In genomic region chr7:148712610-148713330, GRCh38 we compare ENCODE assay signal across 11 cellular contexts. TPM values are rescaled to one million over a fixed set of nuclear protein-coding genes. Genes with fewer than 3 reads are reported as not detected.
DNase-seq lines count a peak whose midpoint lies in the region; ATAC-seq, FAIRE-seq and TF ChIP-seq lines count a peak whose summit lies in the region.
"Had no signal": no experiment of that assay in that cellular context is flagged by ENCODE, and none has a peak within 500 bp of the region (broad histone marks: within the 10 kb centered on the region; RNA-seq: fewer than 3 reads in every experiment).

No MANE protein-coding gene starts in this region.

- peaks cover 26% of the 10 kb centered on the region for H3K4me1 ChIP-seq in GM12878 (ENCODE audit: control insufficient read depth, insufficient read depth, low read length)
- H3K4me1 ChIP-seq in prostate gland (replicated peaks) = no peaks in the 10 kb centered on the region

- intact Hi-C loops in CD4-positive, alpha-beta T cell (cut with DNase I, micrococcal nuclease) = no loop called here
- intact Hi-C loops in GM12878 (cut with micrococcal nuclease; ENCODE audit: unreplicated experiment) = no loop called here
- intact Hi-C loops in prostate gland (cut with DNase I) = no loop called here

- H3K36me3 ChIP-seq in GM12878 (ENCODE audit: control insufficient read depth in 2 of 2, insufficient read depth in 2 of 2, low read length in 1 of 2) = peaks cover 0 to 13% of the 10 kb centered on the region in 2 experiments; a peak in 1 of 4 replicates
- no peaks in the 10 kb centered on the region for H3K36me3 ChIP-seq in prostate gland

- TF ChIP-seq EP300 in GM12878 (IDR thresholded peaks at IDR 0.05; ENCODE audit: borderline replicate concordance in 1 of 2, control insufficient read depth in 1 of 2, low read depth in 2 of 2, low read length in 2 of 2) = no peak

- CTCF ChIA-PET in CD4-positive, alpha-beta T cell (lab: Charles Lee) = no interaction called here
- CTCF ChIA-PET in GM12878 (lab: Yijun Ruan, JAX) = interaction anchor here (1.5 to 2.7 kb wide), 5 partner anchors 9 to 254 kb away, joined by 4 to 11 read pairs (median 6); no protein-coding TSS in a partner anchor

- H2AFZ ChIP-seq in GM12878 (ENCODE audit: control insufficient read depth, low read depth, low read length) = no peak overlapping the region

- RAD21 ChIA-PET in GM12878 (lab: Charles Lee; ENCODE audit: unreplicated experiment) = interaction anchor here (0.8 to 1.2 kb wide), 3 partner anchors 8 to 227 kb away, joined by 3 to 5 read pairs (median 3); no protein-coding TSS in a partner anchor

- H3K9ac ChIP-seq in GM12878 (ENCODE audit: control insufficient read depth, insufficient read depth, low read length) = no peak overlapping the region

- peaks cover 13% of the 10 kb centered on the region for H4K20me1 ChIP-seq in GM12878 (ENCODE audit: control insufficient read depth, insufficient read depth)

- no peaks in the 10 kb centered on the region for H3K27me3 ChIP-seq in CD4-positive, alpha-beta T cell (ENCODE audit: control insufficient read depth, insufficient read depth, low read length)
- H3K27me3 ChIP-seq in GM12878 (replicated peaks in 1 of 2; ENCODE audit: control insufficient read depth in 2 of 2, insufficient read depth in 2 of 2, low read length in 1 of 2) (no peaks in the 10 kb centered on the region), prostate gland (replicated peaks; ENCODE audit: insufficient read depth) (no peaks in the 10 kb centered on the region)

- TF ChIP-seq CTCF in CD4-positive, alpha-beta T cell (IDR thresholded peaks at IDR 0.05) = no peak
- no peak for TF ChIP-seq CTCF in GM12878 (IDR thresholded peaks at IDR 0.05 in 2 of 3, conservative IDR thresholded peaks at IDR 0.05 in 1 of 3; ENCODE audit: control insufficient read depth in 2 of 3, extremely low read depth in 1 of 3, insufficient read depth in 1 of 3, low read depth in 3 of 3, low read length in 3 of 3)
- no peak for TF ChIP-seq CTCF in prostate gland (IDR thresholded peaks at IDR 0.05)

- H3K4me1 Mint-ChIP-seq in CD4-positive, alpha-beta T cell (ENCODE audit: low read depth) = peaks cover 94% of the 10 kb centered on the region

- TF ChIP-seq POLR2A in GM12878 (IDR thresholded peaks at IDR 0.05; ENCODE audit: low read depth, low read length) (no peak), prostate gland (IDR thresholded peaks at IDR 0.05) (no peak)

- peak overlapping the region; percentile 44 for H3K4me2 ChIP-seq in GM12878 (ENCODE audit: control insufficient read depth, insufficient read depth)

- WGBS in GM12878 (ENCODE audit: insufficient coverage, insufficient replicate concordance, low lambda C conversion rate, missing lambda C conversion rate) = 74% methylated on average over 6 of the region's 6 CpGs
- WGBS in prostate gland = 68% methylated on average over 6 of the region's 6 CpGs

- FAIRE-seq in GM12878 (lab: Jason Lieb, UNC) = no peak
- no peak for FAIRE-seq in frontal cortex (lab: Jason Lieb, UNC)

- H3K36me3 Mint-ChIP-seq in CD4-positive, alpha-beta T cell (ENCODE audit: low read depth) = peaks cover 37% of the 10 kb centered on the region

- H3K27me3 Mint-ChIP-seq in CD4-positive, alpha-beta T cell = no peaks in the 10 kb centered on the region
- H3K27me3 Mint-ChIP-seq: CD8-positive, alpha-beta memory T cell; naive thymus-derived CD4-positive, alpha-beta T cell had no signal

- POLR2A ChIA-PET in CD4-positive, alpha-beta T cell (lab: Charles Lee) = interaction anchor here (2.7 kb wide), 1 partner anchor 12 kb away, joined by 15 read pairs; no protein-coding TSS in a partner anchor
- POLR2A ChIA-PET in GM12878 (lab: Charles Lee) = interaction anchor here (1.0 to 3.2 kb wide), 4 partner anchors 8 to 170 kb away, joined by 3 to 14 read pairs (median 4); partner anchors contain the start of gene CUL1

- in situ Hi-C loops in GM12878 (cut with MboI) = no loop called here
- in situ Hi-C loops in G401 (cut with HindIII; ENCODE audit: low sequenced_read_pairs) = no loop called here

- no peak overlapping the region for H3K27ac ChIP-seq in CD4-positive, alpha-beta T cell (ENCODE audit: low read depth, low read length)
- H3K27ac ChIP-seq in GM12878 (ENCODE audit: control insufficient read depth, insufficient read depth) = peak overlapping the region; percentile 14; the same call in 1 of the 2 replicates
- no peak overlapping the region for H3K27ac ChIP-seq in substantia nigra (ENCODE audit: low read depth, low read length, poor library complexity, severe bottlenecking)
- no peak overlapping the region for H3K27ac ChIP-seq in prostate gland

- H3K79me2 ChIP-seq in GM12878 (ENCODE audit: control insufficient read depth, insufficient read depth, low read length) = peaks cover 92% of the 10 kb centered on the region

- no peak for ATAC-seq in CD4-positive, alpha-beta T cell (ENCODE audit: poor library complexity)
- ATAC-seq in GM19043 (IDR thresholded peaks at IDR 0.05; ENCODE audit: low read depth, unreplicated experiment) = peak; percentile 33
- peak; percentile 46 for ATAC-seq in HG03064 (IDR thresholded peaks at IDR 0.05; ENCODE audit: low read depth, unreplicated experiment)
- ATAC-seq in GM12878 = peak; percentile 79
- ATAC-seq: naive thymus-derived CD4-positive, alpha-beta T cell had no signal

- SMC1A ChIA-PET in GM12878 (lab: Charles Lee; ENCODE audit: uncharacterized antibody, unreplicated experiment) = interaction anchor here (1.0 to 2.9 kb wide), 11 partner anchors 9 to 144 kb away, joined by 3 to 19 read pairs (median 4); partner anchors contain the start of gene CUL1

- H3K9me3 ChIP-seq in CD4-positive, alpha-beta T cell (ENCODE audit: control insufficient read depth, low read length) = no peaks in the 10 kb centered on the region
- H3K9me3 ChIP-seq in GM12878 (replicated peaks; ENCODE audit: control insufficient read depth, insufficient read depth, low read length) (no peaks in the 10 kb centered on the region; the same call in 2 of the 3 replicates), prostate gland (no peaks in the 10 kb centered on the region)

- H3K27ac Mint-ChIP-seq in CD4-positive, alpha-beta T cell = peak overlapping the region; percentile 25

- H3K4me3 Mint-ChIP-seq in CD4-positive, alpha-beta T cell = no peak overlapping the region

- TF ChIP-seq RAD21 in GM12878 (IDR thresholded peaks at IDR 0.05; ENCODE audit: insufficient read depth, low read depth, low read length) = no peak

- BruUV-seq in GM12878 (replicated peaks; lab: Mats Ljungman, UMichigan) = no TSS peak

- H3K4me3 ChIP-seq in GM12878 (peak overlapping the region; percentile 33; the same call in 1 of the 2 replicates), prostate gland (no peak overlapping the region)

- H3K9me3 Mint-ChIP-seq in CD4-positive, alpha-beta T cell = no peaks in the 10 kb centered on the region
- H3K9me3 Mint-ChIP-seq: CD8-positive, alpha-beta memory T cell had no signal

- DNase-seq in CD4-positive, alpha-beta T cell = no peak
- DNase-seq in GM12878 (ENCODE audit: low read depth, low spot score) (no peak), frontal cortex (ENCODE audit: low spot score in 2 of 2) (no peak), substantia nigra (lab: John Stamatoyannopoulos, UW) (no peak), G401 (ENCODE audit: low spot score) (no peak), prostate gland (ENCODE audit: low spot score) (no peak)
- DNase-seq: activated CD4-positive, alpha-beta T cell treated with anti-CD3 and anti-CD28 coated beads, Interleukin-2, amount 50 U/mL, for 4 hours; CD8-positive, alpha-beta memory T cell; naive thymus-derived CD4-positive, alpha-beta T cell had no signal

TF ChIP-seq in GM12878, 131 proteins besides CTCF, POLR2A, EP300 and RAD21 (continues in another document):
- TF ChIP-seq MLLT1 (IDR thresholded peaks at IDR 0.05) (no peak), NBN (IDR thresholded peaks at IDR 0.05) (no peak), ZNF24 (IDR thresholded peaks at IDR 0.05) (0 out of 2 replicates have a peak, but pooled peaks have one; percentile 19)

RNA-seq across cellular contexts. Expression of gene CUL1, which starts 14.1 kb away (rescaled TPM):
- 10 to 100 TPM; 31.0 to 31.2 TPM for total RNA-seq in CD4-positive, alpha-beta T cell
- 32.7 and 32.8 TPM in 2 replicates for total RNA-seq in GM12878 (2013; cell fraction: nucleolus; rRNA removed)
- total RNA-seq in GM12878 (2014; rRNA removed) (35.0 and 36.9 TPM in 2 replicates), GM12878 (2014; rRNA removed; fragmentation: Illumina TruSeq; extraction: Trizol) (48.0 and 48.9 TPM in 2 replicates), GM12878 (2021) (39.7 and 40.7 TPM in 2 replicates), frontal cortex (62.8 TPM), prostate gland (100 to 1,000 TPM in 1 of 2 donors, 10 to 100 TPM in 1; 39.0 to 105 TPM)
- 23.8 TPM for polyA plus RNA-seq in GM12878 (2011; ENCODE audit: low read depth)
- polyA plus RNA-seq in GM12878 (2011; rRNA removed) (51.4 and 60.4 TPM in 2 replicates), GM12878 (2014; fragmentation: Illumina TruSeq; extraction: Trizol) (50.2 and 55.1 TPM in 2 replicates), GM12878 (2014; fragmentation: Nextera tagmentation; extraction: Ambion mirVana) (10 to 100 TPM; 13.3 to 21.4 TPM), GM12878 (2014; rRNA removed) (38.4 and 42.9 TPM in 2 replicates), GM12878 (2016; fragmentation: Nextera tagmentation; extraction: Ambion mirVana) (10 to 100 TPM; 63.5 to 63.9 TPM)
- polyA plus RNA-seq in GM12878 (2011; cell fraction: cytosol; rRNA removed) = 32.0 and 32.6 TPM in 2 replicates
- polyA plus RNA-seq in GM12878 (2011; cell fraction: nucleus; rRNA removed) = 30.0 and 33.4 TPM in 2 replicates
- 27.8 and 33.5 TPM in 2 replicates for polyA plus RNA-seq in GM12878 (2012)
- polyA minus RNA-seq in GM12878 (2011; rRNA and poly(A)+ RNA removed) = 40.5 and 44.5 TPM in 2 replicates
- polyA minus RNA-seq in GM12878 (2011; cell fraction: cytosol; rRNA and poly(A)+ RNA removed) = 16.2 and 19.1 TPM in 2 replicates
- 17.0 and 27.4 TPM in 2 replicates for polyA minus RNA-seq in GM12878 (2011; cell fraction: nucleus; rRNA and poly(A)+ RNA removed)
- total RNA-seq in G401 (2014; rRNA removed; shearing (Covaris generic)) = 69.8 and 84.5 TPM in 2 replicates
